8 cellular contexts compared by ENCODE assay signal in genomic region chr13:48126944-48127814, GRCh38. TPM values are rescaled to one million over a fixed set of nuclear protein-coding genes. Genes with fewer than 3 reads are reported as not detected.
DNase-seq lines count a peak whose midpoint lies in the region; ATAC-seq and TF ChIP-seq lines count a peak whose summit lies in the region.

No MANE protein-coding gene starts in this region.

- no peaks in the 10 kb centered on the region for H3K36me3 ChIP-seq in HEK293 (ENCODE audit: control insufficient read depth in 2 of 2, insufficient read depth in 1 of 2, low read length in 2 of 2)

- ATAC-seq in stimulated activated effector memory CD8-positive, alpha-beta T cell treated with anti-CD3 and anti-CD28 coated beads, Interleukin-12 subunit alpha, Interleukin-12 subunit beta, amount 100 ng/mL, for 72 hours: peak; percentile 75

- H3K27ac Mint-ChIP-seq in stimulated activated effector memory CD8-positive, alpha-beta T cell treated with anti-CD3 and anti-CD28 coated beads, Interleukin-12 subunit alpha, Interleukin-12 subunit beta, amount 100 ng/mL, for 72 hours: no peak overlapping the region

- peaks cover 10% of the 10 kb centered on the region for H3K4me1 Mint-ChIP-seq in stimulated activated effector memory CD8-positive, alpha-beta T cell treated with anti-CD3 and anti-CD28 coated beads, Interleukin-12 subunit alpha, Interleukin-12 subunit beta, amount 100 ng/mL, for 72 hours

- H3K4me1 ChIP-seq in HEK293 (ENCODE audit: control insufficient read depth, insufficient read depth, low read length): no peaks in the 10 kb centered on the region

- H3K9me3 Mint-ChIP-seq in stimulated activated effector memory CD8-positive, alpha-beta T cell treated with anti-CD3 and anti-CD28 coated beads, Interleukin-12 subunit alpha, Interleukin-12 subunit beta, amount 100 ng/mL, for 72 hours: no peaks in the 10 kb centered on the region

- no peaks in the 10 kb centered on the region for H3K36me3 Mint-ChIP-seq in stimulated activated effector memory CD8-positive, alpha-beta T cell treated with anti-CD3 and anti-CD28 coated beads, Interleukin-12 subunit alpha, Interleukin-12 subunit beta, amount 100 ng/mL, for 72 hours

- POLR2A ChIA-PET in HEK293 (lab: Yijun Ruan, JAX): interaction anchor here (0.6 kb wide), 2 partner anchors 106 to 626 kb away, joined by 3 read pairs; partner anchors contain the start of gene ITM2B

- H3K4me3 Mint-ChIP-seq in stimulated activated effector memory CD8-positive, alpha-beta T cell treated with anti-CD3 and anti-CD28 coated beads, Interleukin-12 subunit alpha, Interleukin-12 subunit beta, amount 100 ng/mL, for 72 hours: no peak overlapping the region

- DNase-seq in ELF-1 (ENCODE audit: low read depth, low spot score) (peak; percentile 82), NCI-H2107 (lab: John Stamatoyannopoulos, UW) (peak; percentile 13), coronary artery (ENCODE audit: low spot score) (peak; percentile 84), left kidney (ENCODE audit: low read depth, low spot score) (peak; percentile 84), posterior vena cava (ENCODE audit: low spot score) (no peak)
- peak; percentile 13 to 55 for DNase-seq in stimulated activated effector memory CD8-positive, alpha-beta T cell treated with anti-CD3 and anti-CD28 coated beads, Interleukin-12 subunit alpha, Interleukin-12 subunit beta, amount 100 ng/mL, for 72 hours (ENCODE audit: low spot score in 2 of 2)

- intact Hi-C loops in posterior vena cava (cut with DNase I): loop anchor here in 1 of 2 donors (5.0 to 10.0 kb wide), 2 partner anchors 105 to 178 kb away; partner anchors contain the start of genes ITM2B and RB1

- TF ChIP-seq CTCF in HEK293 (tag by site-specific recombination; IDR thresholded peaks at IDR 0.05): no peak
- TF ChIP-seq CTCF in VCaP (conservative IDR thresholded peaks at IDR 0.05): peak; percentile 83
- peak; percentile 81 for TF ChIP-seq CTCF in coronary artery (IDR thresholded peaks at IDR 0.05)

- no peak overlapping the region for H3K4me3 ChIP-seq in HEK293 (ENCODE audit: low read depth, low read length)
- peak overlapping the region; percentile 40 for H3K4me3 ChIP-seq in coronary artery

- H3K9me3 ChIP-seq in HEK293 (ENCODE audit: control insufficient read depth, insufficient read depth, low read depth, low read length): no peaks in the 10 kb centered on the region

- CTCF ChIA-PET in HEK293 (lab: Yijun Ruan, JAX): interaction anchor here (0.5 to 1.9 kb wide), 12 partner anchors 8 to 452 kb away, joined by 3 to 16 read pairs (median 3); no protein-coding TSS in a partner anchor

- H3K27ac ChIP-seq in HEK293 (ENCODE audit: extremely low read depth, low read depth, low read length): no peak overlapping the region
- H3K27ac ChIP-seq in VCaP: no peak overlapping the region
- H3K27ac ChIP-seq in coronary artery: peak overlapping the region; percentile 84 to 89

TF ChIP-seq in HEK293, 187 proteins besides CTCF, POLR2A, EP300 and RAD21 (continues in another document):
- TF ChIP-seq MZF1 (tag by site-specific recombination; IDR thresholded peaks at IDR 0.05; ENCODE audit: borderline replicate concordance): no peak
- peak; percentile 96 for TF ChIP-seq ZNF660 (tag by site-specific recombination; IDR thresholded peaks at IDR 0.05)
- TF ChIP-seq ZBTB11 (tag by site-specific recombination; conservative IDR thresholded peaks at IDR 0.05; ENCODE audit: low read depth): no peak
- TF ChIP-seq ZFP69B (tag by site-specific recombination; IDR thresholded peaks at IDR 0.05): 0 out of 2 replicates have a peak, but pooled peaks have one; percentile 18
- TF ChIP-seq ZNF266 (tag by site-specific recombination; IDR thresholded peaks at IDR 0.05; ENCODE audit: low read depth): no peak
- TF ChIP-seq ZNF510 (tag by site-specific recombination; IDR thresholded peaks at IDR 0.05; ENCODE audit: insufficient replicate concordance): no peak
- TF ChIP-seq ZNF561 (tag by site-specific recombination; IDR thresholded peaks at IDR 0.05; ENCODE audit: borderline replicate concordance): 0 out of 2 replicates have a peak, but pooled peaks have one; percentile 37
- no peak for TF ChIP-seq GLI2 (tag by site-specific recombination; IDR thresholded peaks at IDR 0.05; ENCODE audit: borderline replicate concordance, low read depth)
- TF ChIP-seq ZNF747 (tag by site-specific recombination; IDR thresholded peaks at IDR 0.05): no peak
- no peak for TF ChIP-seq SP2 (tag by site-specific recombination; IDR thresholded peaks at IDR 0.05)
- TF ChIP-seq SCRT2 (tag by site-specific recombination; IDR thresholded peaks at IDR 0.05): 0 out of 2 replicates have a peak, but pooled peaks have one; percentile 15
- TF ChIP-seq ZNF473 (tag by site-specific recombination; IDR thresholded peaks at IDR 0.05): no peak
- TF ChIP-seq ZNF157 (tag by site-specific recombination; IDR thresholded peaks at IDR 0.05): no peak
- peak; percentile 49; the same call in 1 of the 2 replicates for TF ChIP-seq ZNF558 (tag by site-specific recombination; IDR thresholded peaks at IDR 0.05)
- no peak for TF ChIP-seq PBX3 (CRISPR knock-in tag; IDR thresholded peaks at IDR 0.05)
- TF ChIP-seq ZNF785 (tag by site-specific recombination; IDR thresholded peaks at IDR 0.05): no peak
- no peak for TF ChIP-seq SCRT1 (tag by site-specific recombination; IDR thresholded peaks at IDR 0.05; ENCODE audit: borderline replicate concordance)
- TF ChIP-seq ZNF335 (tag by site-specific recombination; conservative IDR thresholded peaks at IDR 0.05): no peak
- TF ChIP-seq EGR2 (tag by site-specific recombination; IDR thresholded peaks at IDR 0.05; ENCODE audit: low read depth): no peak
- no peak for TF ChIP-seq ZNF488 (tag by site-specific recombination; IDR thresholded peaks at IDR 0.05)
- TF ChIP-seq AEBP2 (tag by site-specific recombination; IDR thresholded peaks at IDR 0.05; ENCODE audit: borderline replicate concordance): no peak
- no peak for TF ChIP-seq ZNF146 (tag by site-specific recombination; IDR thresholded peaks at IDR 0.05)
- TF ChIP-seq ZNF239 (tag by site-specific recombination; IDR thresholded peaks at IDR 0.05): no peak
- no peak for TF ChIP-seq ZNF174 (tag by site-specific recombination; IDR thresholded peaks at IDR 0.05)
- TF ChIP-seq KLF8 (tag by site-specific recombination; IDR thresholded peaks at IDR 0.05): no peak
- no peak for TF ChIP-seq KLF9 (tag by site-specific recombination; IDR thresholded peaks at IDR 0.05; ENCODE audit: low read depth)
- peak; percentile 46; the same call in 1 of the 2 replicates for TF ChIP-seq ZBTB8A (tag by site-specific recombination; IDR thresholded peaks at IDR 0.05)
- no peak for TF ChIP-seq FEZF1 (tag by site-specific recombination; IDR thresholded peaks at IDR 0.05)

RNA-seq across cellular contexts. Expression of gene MED4, which starts 32.3 kb away (rescaled TPM):
- 10 to 100 TPM; 38.6 to 41.6 TPM for total RNA-seq in posterior vena cava

Comparison
In these comparisons a context has a peak if more than half of its experiments do, and no peak if none do; other contexts are left out.
1. H3K27ac ChIP-seq: peak in coronary artery (2 of 2); none in HEK293 (single experiment) and VCaP (single experiment).